ENCODE assay signal across 12 cellular contexts in genomic region chr18:61833387-61833786, GRCh38. TPM values are rescaled to one million over a fixed set of nuclear protein-coding genes. Genes with fewer than 3 reads are reported as not detected.
A peak's percentile ranks its signal among the peaks of the same experiment; 100 is the strongest.
DNase-seq lines count a peak whose midpoint lies in the region; ATAC-seq and TF ChIP-seq lines count a peak whose summit lies in the region.
"Had no signal": no experiment of that assay in that cellular context is flagged by ENCODE, and none has a peak within 500 bp of the region (broad histone marks: within the 10 kb centered on the region; RNA-seq: fewer than 3 reads in every experiment).

No MANE protein-coding gene starts in this region.

- no peak for TF ChIP-seq POLR2A in breast epithelium (IDR thresholded peaks at IDR 0.05)

- DNase-seq in breast epithelium (ENCODE audit: low spot score in 2 of 2) (no peak), MCF 10A (ENCODE audit: unreplicated experiment) (no peak), NCI-H510A treated with DMSO at 0.1 percent for 48 hours (lab: John Stamatoyannopoulos, UW) (peak; percentile 86), dermis blood vessel endothelial cell (peak; percentile 91)
- no peak for DNase-seq in stimulated activated naive B cell treated with anti-CD40 and anti-IgM and Interleukin-4, amounts not matched to agents 10 μg/mL and 1 μg/mL and 100 μg/mL, for 72 hours
- no peak for DNase-seq in stimulated activated CD4-positive, alpha-beta T cell treated with anti-CD3 and anti-CD28 coated beads, Interleukin-1b, Interleukin-23, amount 100 ng/mL, for 48 hours
- DNase-seq in activated naive CD4-positive, alpha-beta T cell treated with anti-CD3 and anti-CD28 coated beads, Interleukin-2, amount 10 ng/mL, durations not matched to agents 7 days and 5 days, result no peak
- DNase-seq: activated CD4-positive, alpha-beta memory T cell treated with anti-CD3 and anti-CD28 coated beads, Interleukin-2, amount 10 ng/mL, durations not matched to agents 7 days and 5 days; BE2C; lower lobe of right lung had no signal

- H3K27me3 ChIP-seq in breast epithelium, result no peaks in the 10 kb centered on the region
- H3K27me3 ChIP-seq: BE2C had no signal

- H3K4me1 ChIP-seq in breast epithelium, result no peaks in the 10 kb centered on the region
- H3K4me1 ChIP-seq: BE2C had no signal

- no peaks in the 10 kb centered on the region for H3K36me3 ChIP-seq in breast epithelium
- H3K36me3 ChIP-seq: BE2C, lower lobe of right lung had no signal

- no peak overlapping the region for H3K4me3 ChIP-seq in breast epithelium
- H3K4me3 ChIP-seq: lower lobe of right lung had no signal

- intact Hi-C loops in breast epithelium (cut with DNase I; ENCODE audit: low total_unique reads) (no loop called here), MCF 10A (cut with micrococcal nuclease) (no loop called here)

- H3K9me3 Mint-ChIP-seq in MCF 10A (ENCODE audit: unreplicated experiment), result no peaks in the 10 kb centered on the region
- H3K9me3 Mint-ChIP-seq in stimulated activated naive B cell treated with anti-CD40 and anti-IgM and Interleukin-4, amounts not matched to agents 10 μg/mL and 1 μg/mL and 100 μg/mL, for 72 hours, result no peaks in the 10 kb centered on the region
- no peaks in the 10 kb centered on the region for H3K9me3 Mint-ChIP-seq in activated naive CD4-positive, alpha-beta T cell treated with anti-CD3 and anti-CD28 coated beads, Interleukin-2, amount 10 ng/mL, durations not matched to agents 7 days and 5 days
- H3K9me3 Mint-ChIP-seq: activated CD4-positive, alpha-beta memory T cell treated with anti-CD3 and anti-CD28 coated beads, Interleukin-2, amount 10 ng/mL, durations not matched to agents 7 days and 5 days; dendritic cell treated with granulocyte-macrophage colony-stimulating factor and Interleukin-4, amounts not matched to agents 40 ng/mL and 50 ng/mL, for 4 days had no signal

- peak overlapping the region; percentile 15 to 41 for H3K27ac ChIP-seq in breast epithelium
- H3K27ac ChIP-seq: lower lobe of right lung had no signal

- H3K27me3 Mint-ChIP-seq in MCF 10A (ENCODE audit: insufficient read depth, unreplicated experiment), result no peaks in the 10 kb centered on the region
- peaks cover 25 to 38% of the 10 kb centered on the region in 2 donors for H3K27me3 Mint-ChIP-seq in stimulated activated naive B cell treated with anti-CD40 and anti-IgM and Interleukin-4, amounts not matched to agents 10 μg/mL and 1 μg/mL and 100 μg/mL, for 72 hours
- H3K27me3 Mint-ChIP-seq in activated naive CD4-positive, alpha-beta T cell treated with anti-CD3 and anti-CD28 coated beads, Interleukin-2, amount 10 ng/mL, durations not matched to agents 7 days and 5 days, result peaks cover 16% of the 10 kb centered on the region
- H3K27me3 Mint-ChIP-seq: activated CD4-positive, alpha-beta memory T cell treated with anti-CD3 and anti-CD28 coated beads, Interleukin-2, amount 10 ng/mL, durations not matched to agents 7 days and 5 days had no signal

- no peak overlapping the region for H3K4me3 Mint-ChIP-seq in MCF 10A (ENCODE audit: unreplicated experiment)
- no peak overlapping the region for H3K4me3 Mint-ChIP-seq in stimulated activated naive B cell treated with anti-CD40 and anti-IgM and Interleukin-4, amounts not matched to agents 10 μg/mL and 1 μg/mL and 100 μg/mL, for 72 hours
- H3K4me3 Mint-ChIP-seq in activated naive CD4-positive, alpha-beta T cell treated with anti-CD3 and anti-CD28 coated beads, Interleukin-2, amount 10 ng/mL, durations not matched to agents 7 days and 5 days, result no peak overlapping the region
- H3K4me3 Mint-ChIP-seq: activated CD4-positive, alpha-beta memory T cell treated with anti-CD3 and anti-CD28 coated beads, Interleukin-2, amount 10 ng/mL, durations not matched to agents 7 days and 5 days; dendritic cell treated with granulocyte-macrophage colony-stimulating factor and Interleukin-4, amounts not matched to agents 40 ng/mL and 50 ng/mL, for 4 days had no signal

- POLR2A ChIA-PET in MCF 10A (lab: Yijun Ruan, JAX), result interaction anchor here (1.0 kb wide), 1 partner anchor 9 kb away, joined by 3 read pairs; no protein-coding TSS in a partner anchor

- no peak overlapping the region for H3K27ac Mint-ChIP-seq in MCF 10A (ENCODE audit: low read depth, unreplicated experiment)
- no peak overlapping the region for H3K27ac Mint-ChIP-seq in stimulated activated naive B cell treated with anti-CD40 and anti-IgM and Interleukin-4, amounts not matched to agents 10 μg/mL and 1 μg/mL and 100 μg/mL, for 72 hours
- H3K27ac Mint-ChIP-seq in activated naive CD4-positive, alpha-beta T cell treated with anti-CD3 and anti-CD28 coated beads, Interleukin-2, amount 10 ng/mL, durations not matched to agents 7 days and 5 days, result no peak overlapping the region
- H3K27ac Mint-ChIP-seq: activated CD4-positive, alpha-beta memory T cell treated with anti-CD3 and anti-CD28 coated beads, Interleukin-2, amount 10 ng/mL, durations not matched to agents 7 days and 5 days; dendritic cell treated with granulocyte-macrophage colony-stimulating factor and Interleukin-4, amounts not matched to agents 40 ng/mL and 50 ng/mL, for 4 days had no signal

- H3K9me3 ChIP-seq in breast epithelium, result peaks cover 0 to 10% of the 10 kb centered on the region in 2 donors
- H3K9me3 ChIP-seq: BE2C, lower lobe of right lung had no signal

- peak; percentile 45 to 58 for ATAC-seq in stimulated activated naive B cell treated with anti-CD40 and anti-IgM and Interleukin-4, amounts not matched to agents 10 μg/mL and 1 μg/mL and 100 μg/mL, for 72 hours (replicated peaks)
- no peak for ATAC-seq in HG03521 (IDR thresholded peaks at IDR 0.05; ENCODE audit: unreplicated experiment)

- TF ChIP-seq CTCF in breast epithelium (IDR thresholded peaks at IDR 0.05), result no peak
- TF ChIP-seq CTCF in MCF 10A (IDR thresholded peaks at IDR 0.05; ENCODE audit: unreplicated experiment), result no peak

- no TSS peak for BruUV-seq in MCF 10A (replicated peaks; lab: Mats Ljungman, UMichigan)

- H3K36me3 Mint-ChIP-seq in MCF 10A (ENCODE audit: insufficient read depth, unreplicated experiment), result no peaks in the 10 kb centered on the region
- H3K36me3 Mint-ChIP-seq in stimulated activated naive B cell treated with anti-CD40 and anti-IgM and Interleukin-4, amounts not matched to agents 10 μg/mL and 1 μg/mL and 100 μg/mL, for 72 hours, result no peaks in the 10 kb centered on the region
- no peaks in the 10 kb centered on the region for H3K36me3 Mint-ChIP-seq in activated naive CD4-positive, alpha-beta T cell treated with anti-CD3 and anti-CD28 coated beads, Interleukin-2, amount 10 ng/mL, durations not matched to agents 7 days and 5 days

- CTCF ChIA-PET in MCF 10A (lab: Yijun Ruan, JAX), result no interaction called here
- CTCF ChIA-PET in activated naive CD4-positive, alpha-beta T cell treated with anti-CD3 and anti-CD28 coated beads, Interleukin-2, amount 10 ng/mL, durations not matched to agents 7 days and 5 days (lab: Charles Lee), result interaction anchor here (0.7 kb wide), 1 partner anchor 260 kb away, joined by 3 read pairs; no protein-coding TSS in a partner anchor

- H3K4me1 Mint-ChIP-seq in MCF 10A (ENCODE audit: insufficient read depth, unreplicated experiment), result no peaks in the 10 kb centered on the region
- H3K4me1 Mint-ChIP-seq in stimulated activated naive B cell treated with anti-CD40 and anti-IgM and Interleukin-4, amounts not matched to agents 10 μg/mL and 1 μg/mL and 100 μg/mL, for 72 hours, result peaks cover 4 to 16% of the 10 kb centered on the region in 2 donors
- H3K4me1 Mint-ChIP-seq in activated naive CD4-positive, alpha-beta T cell treated with anti-CD3 and anti-CD28 coated beads, Interleukin-2, amount 10 ng/mL, durations not matched to agents 7 days and 5 days, result peaks cover 19% of the 10 kb centered on the region

RNA-seq across cellular contexts. Expression of gene RNF152, which starts 59.4 kb away (rescaled TPM):
- 10 to 100 TPM in 2 of 3 donors, 1 to 10 TPM in 1; 8.6 to 64.5 (median 31.5) TPM for total RNA-seq in breast epithelium
- total RNA-seq in MCF 10A (2022), result 1.7 and 2.9 TPM in 2 replicates
- 88.8 and 91.2 TPM in 2 replicates for total RNA-seq in dermis blood vessel endothelial cell

Comparison
In these comparisons a context has a peak if more than half of its experiments do, and no peak if none do; other contexts are left out.
1. DNase-seq: peak in NCI-H510A treated with DMSO at 0.1 percent for 48 hours (single experiment) and dermis blood vessel endothelial cell (single experiment); none in breast epithelium (0 of 2), MCF 10A (single experiment), stimulated activated naive B cell treated with anti-CD40 and anti-IgM and Interleukin-4, amounts not matched to agents 10 μg/mL and 1 μg/mL and 100 μg/mL, for 72 hours (single experiment), stimulated activated CD4-positive, alpha-beta T cell treated with anti-CD3 and anti-CD28 coated beads, Interleukin-1b, Interleukin-23, amount 100 ng/mL, for 48 hours (single experiment) and activated naive CD4-positive, alpha-beta T cell treated with anti-CD3 and anti-CD28 coated beads, Interleukin-2, amount 10 ng/mL, durations not matched to agents 7 days and 5 days (single experiment).